1 cellular context compared by ENCODE assay signal in genomic region chr10:32882076-32882475, GRCh38.
TF ChIP-seq lines count a peak whose summit lies in the region.

No MANE protein-coding gene starts in this region.

TF ChIP-seq in GM23338, 12 proteins besides CTCF, POLR2A, EP300 and RAD21 (continued from another document):
- TF ChIP-seq ETS1 (IDR thresholded peaks at IDR 0.05) (no peak), CREB1 (CRISPR knock-in tag; IDR thresholded peaks at IDR 0.05; ENCODE audit: low read depth) (no peak)
TF ChIP-seq in GM23338: peak in this region for 0.
